In the genomic region with DNA sequence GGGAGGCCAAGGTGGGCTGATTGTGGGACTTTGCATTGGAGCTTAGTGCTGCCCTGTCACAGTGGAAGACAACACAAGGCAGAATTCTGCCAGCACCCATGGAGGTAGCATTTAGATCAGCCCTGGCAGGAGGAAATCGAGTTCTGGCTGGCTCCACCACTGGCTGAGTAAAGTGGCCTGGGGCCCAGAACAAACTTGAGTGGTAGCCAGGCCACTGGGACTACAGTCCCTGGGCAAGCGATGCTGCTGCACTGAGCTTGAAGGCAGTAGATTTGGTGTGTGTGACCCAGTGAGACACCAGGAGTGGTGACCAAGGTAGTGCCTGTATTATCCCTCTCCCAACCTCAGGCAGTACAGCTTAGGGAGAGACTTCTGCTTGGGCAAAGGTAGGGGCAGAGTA, we compare ENCODE assay signal across 21 cellular contexts. TPM values are rescaled to one million over a fixed set of nuclear protein-coding genes. Genes with fewer than 3 reads are reported as not detected.
DNase-seq lines count a peak whose midpoint lies in the region; ATAC-seq and TF ChIP-seq lines count a peak whose summit lies in the region.
"Had no signal": no experiment of that assay in that cellular context is flagged by ENCODE, and none has a peak within 500 bp of the region (broad histone marks: within the 10 kb centered on the region; RNA-seq: fewer than 3 reads in every experiment).

No MANE protein-coding gene starts in this region.

- intact Hi-C loops in Right ventricle myocardium inferior (cut with DNase I) = no loop called here
- intact Hi-C loops in right cardiac atrium (cut with DNase I) = no loop called here
- intact Hi-C loops in head of caudate nucleus (cut with DNase I) = no loop called here
- intact Hi-C loops in gastrocnemius medialis (cut with DNase I; ENCODE audit: low total_unique reads) = no loop called here

- no peak for TF ChIP-seq CTCF in WTC11 (IDR thresholded peaks at IDR 0.05)
- no peak for TF ChIP-seq CTCF in gastrocnemius medialis (IDR thresholded peaks at IDR 0.05 in 4 of 5, conservative IDR thresholded peaks at IDR 0.05 in 1 of 5)

- no peaks in the 10 kb centered on the region for H3K4me1 ChIP-seq in right cardiac atrium (ENCODE audit: control insufficient read depth, insufficient read depth, low read length)
- no peaks in the 10 kb centered on the region for H3K4me1 ChIP-seq in gastrocnemius medialis
- H3K4me1 ChIP-seq: Peyer's patch had no signal

- H3K27me3 ChIP-seq in right cardiac atrium (ENCODE audit: control insufficient read depth, insufficient read depth) = no peaks in the 10 kb centered on the region
- no peaks in the 10 kb centered on the region for H3K27me3 ChIP-seq in gastrocnemius medialis
- H3K27me3 ChIP-seq: Peyer's patch had no signal

- no peak overlapping the region for H3K27ac Mint-ChIP-seq in WTC11
- H3K27ac Mint-ChIP-seq: B cell; CD4-positive, CD25-positive, alpha-beta regulatory T cell had no signal

- H3K27ac ChIP-seq in right cardiac atrium (ENCODE audit: low read length) = no peak overlapping the region
- peak overlapping the region in 1 of 4 donors; percentile 27 for H3K27ac ChIP-seq in gastrocnemius medialis
- H3K27ac ChIP-seq: Peyer's patch, SK-N-MC had no signal

- POLR2A ChIA-PET in WTC11 (lab: Charles Lee) = no interaction called here

- TF ChIP-seq POLR2A in gastrocnemius medialis (IDR thresholded peaks at IDR 0.05) = no peak

- peaks cover 5% of the 10 kb centered on the region for H3K36me3 Mint-ChIP-seq in WTC11
- H3K36me3 Mint-ChIP-seq: CD4-positive, CD25-positive, alpha-beta regulatory T cell had no signal

- no peak overlapping the region for H3K4me3 Mint-ChIP-seq in WTC11
- H3K4me3 Mint-ChIP-seq: B cell; CD4-positive, CD25-positive, alpha-beta regulatory T cell had no signal

- CTCF ChIA-PET in WTC11 (lab: Charles Lee) = interaction anchor here (1.2 to 2.1 kb wide), 3 partner anchors 77 to 419 kb away, joined by 5 to 8 read pairs (median 6); no protein-coding TSS in a partner anchor

- 63% methylated on average over 2 of the region's 2 CpGs for WGBS in right cardiac atrium

- peaks cover 21% of the 10 kb centered on the region for H3K4me1 Mint-ChIP-seq in WTC11
- H3K4me1 Mint-ChIP-seq: B cell; CD4-positive, CD25-positive, alpha-beta regulatory T cell had no signal

- DNase-seq in Right ventricle myocardium inferior (ENCODE audit: missing footprints) (no peak), right cardiac atrium (no peak), WTC11 (ENCODE audit: low spot score) (no peak), head of caudate nucleus (peak in 22 of 42 donors; percentile 2 to 64 (median 18)), gastrocnemius medialis (peak; percentile 17 to 51), DMS53 (lab: John Stamatoyannopoulos, UW) (no peak)
- no peak for DNase-seq in stimulated activated naive CD4-positive, alpha-beta T cell treated with Interleukin-2 at 50 U/mL for 16 hours (lab: John Stamatoyannopoulos, UW)
- DNase-seq in activated T-cell treated with anti-CD3 and anti-CD28 coated beads, Interleukin-2, amount 50 U/mL, for 48 hours = no peak
- DNase-seq: 8988T; CD4-positive, CD25-positive, alpha-beta regulatory T cell; COR-L47; GDM1; KBM-7; NCI-H1048; NCI-H1436; NCI-H2029 treated with DMSO at 0.1 percent for 48 hours; NCI-H2171; NCI-H526 treated with DMSO at 0.1 percent for 48 hours; Peyer's patch had no signal

- in situ Hi-C loops in gastrocnemius medialis (cut with MboI; ENCODE audit: low sequenced_read_pairs in 4 of 4) = no loop called here

- ATAC-seq in Right ventricle myocardium inferior = peak; percentile 34
- no peak for ATAC-seq in right cardiac atrium
- peak; percentile 13; the same call in 1 of the 2 replicates for ATAC-seq in WTC11
- peak; percentile 83 to 91 for ATAC-seq in gastrocnemius medialis

- peaks cover 7% of the 10 kb centered on the region for H3K9me3 Mint-ChIP-seq in WTC11

- H3K4me3 ChIP-seq in right cardiac atrium (ENCODE audit: low read length) (no peak overlapping the region), gastrocnemius medialis (no peak overlapping the region)
- H3K4me3 ChIP-seq: Peyer's patch, SK-N-MC had no signal

- H3K36me3 ChIP-seq in gastrocnemius medialis = no peaks in the 10 kb centered on the region
- H3K36me3 ChIP-seq: Peyer's patch had no signal

- peaks cover 2% of the 10 kb centered on the region for H3K9me3 ChIP-seq in right cardiac atrium (ENCODE audit: control insufficient read depth, low read length)
- H3K9me3 ChIP-seq in gastrocnemius medialis = no peaks in the 10 kb centered on the region

- H3K27me3 Mint-ChIP-seq in WTC11 (ENCODE audit: low read depth) = no peaks in the 10 kb centered on the region

TF ChIP-seq in WTC11, 78 proteins besides CTCF, POLR2A, EP300 and RAD21:
- TF ChIP-seq SMAD3 (CRISPR knock-in tag; IDR thresholded peaks at IDR 0.05; ENCODE audit: borderline replicate concordance) = no peak
- TF ChIP-seq TEAD1 (CRISPR knock-in tag; IDR thresholded peaks at IDR 0.05) = no peak
- no peak for TF ChIP-seq NFYB (CRISPR knock-in tag; conservative IDR thresholded peaks at IDR 0.05; ENCODE audit: low read depth)
- no peak for TF ChIP-seq ZNF263 (CRISPR knock-in tag; IDR thresholded peaks at IDR 0.05; ENCODE audit: low read depth)
- TF ChIP-seq, protein P1, sequence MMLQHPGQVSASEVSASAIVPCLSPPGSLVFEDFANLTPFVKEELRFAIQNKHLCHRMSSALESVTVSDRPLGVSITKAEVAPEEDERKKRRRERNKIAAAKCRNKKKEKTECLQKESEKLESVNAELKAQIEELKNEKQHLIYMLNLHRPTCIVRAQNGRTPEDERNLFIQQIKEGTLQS (CRISPR knock-in tag; conservative IDR thresholded peaks at IDR 0.05) = no peak

RNA-seq across cellular contexts. Expression of a gene that starts 22.5 kb away (rescaled TPM):
- total RNA-seq in Right ventricle myocardium inferior (21.6 TPM), right cardiac atrium (10 to 100 TPM; 23.9 to 26.3 (median 25.3) TPM), WTC11 (2021) (18.3 to 20.0 TPM (median 18.8 TPM) in 3 replicates), gastrocnemius medialis (10 to 100 TPM; 60.2 to 91.0 (median 79.7) TPM)
- 8.4 TPM for polyA plus RNA-seq in right cardiac atrium

Comparison
In these comparisons a context has a peak if more than half of its experiments do, and no peak if none do; other contexts are left out.
1. ATAC-seq: peak in Right ventricle myocardium inferior (single experiment), WTC11 (single experiment) and gastrocnemius medialis (2 of 2); none in right cardiac atrium (0 of 2).
2. DNase-seq: peak in head of caudate nucleus (22 of 42) and gastrocnemius medialis (2 of 2); none in Right ventricle myocardium inferior (single experiment), right cardiac atrium (0 of 3), WTC11 (single experiment), stimulated activated naive CD4-positive, alpha-beta T cell treated with Interleukin-2 at 50 U/mL for 16 hours (single experiment), DMS53 (single experiment) and activated T-cell treated with anti-CD3 and anti-CD28 coated beads, Interleukin-2, amount 50 U/mL, for 48 hours (0 of 2).